In the genomic region with DNA sequence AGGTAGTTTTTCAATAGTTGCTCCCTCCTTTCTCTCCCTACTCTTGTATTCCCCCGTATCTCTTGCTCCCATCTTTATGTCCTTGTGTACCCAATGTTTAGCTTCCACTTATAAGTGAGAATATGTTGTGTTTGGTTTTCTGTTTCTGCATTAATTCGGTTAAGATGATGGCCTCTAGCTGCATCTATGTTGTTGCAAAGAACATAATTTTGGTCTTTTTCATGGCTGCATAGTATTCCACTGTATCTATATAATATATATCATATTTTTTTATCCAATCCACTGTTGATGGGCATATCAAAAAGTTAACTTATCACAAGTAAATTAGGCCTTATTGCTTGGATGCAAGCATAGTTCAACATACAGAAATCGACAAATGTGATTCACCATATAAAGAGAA, we compare ENCODE assay signal across 7 cellular contexts.
"Had no signal": no experiment of that assay in that cellular context is flagged by ENCODE, and none has a peak within 500 bp of the region (broad histone marks: within the 10 kb centered on the region; RNA-seq: fewer than 3 reads in every experiment).

No MANE protein-coding gene starts in this region.

- DNase-seq: GDM1, GF-D8 had no signal

- H3K4me3 ChIP-seq: GM12878 had no signal

- ATAC-seq: GM12878 had no signal

- FAIRE-seq: GM12878, GM12891, GM12892, GM18507, GM19239 had no signal
